13 cellular contexts compared by ENCODE assay signal in genomic region chr7:128137096-128137655, GRCh38.
DNase-seq lines count a peak whose midpoint lies in the region; ATAC-seq, FAIRE-seq and TF ChIP-seq lines count a peak whose summit lies in the region.
"Had no signal": no experiment of that assay in that cellular context is flagged by ENCODE, and none has a peak within 500 bp of the region (broad histone marks: within the 10 kb centered on the region; RNA-seq: fewer than 3 reads in every experiment).

No MANE protein-coding gene starts in this region.

- intact Hi-C loops in GM12878 (cut with micrococcal nuclease; ENCODE audit: unreplicated experiment) = loop anchor here (10.0 kb wide), 1 partner anchor 248 kb away; no protein-coding TSS in a partner anchor
- intact Hi-C loops in mucosa of descending colon (cut with DNase I, micrococcal nuclease) = loop anchor here in 1 of 2 donors (5.0 kb wide), 1 partner anchor 75 kb away; no protein-coding TSS in a partner anchor

- no peak overlapping the region for H3K9ac ChIP-seq in GM12878 (ENCODE audit: control insufficient read depth, insufficient read depth, low read length)
- no peak overlapping the region for H3K9ac ChIP-seq in endodermal cell (ENCODE audit: extremely low read depth, low read length, poor library complexity, severe bottlenecking)

- H3K4me3 Mint-ChIP-seq in activated CD4-positive, alpha-beta memory T cell treated with anti-CD3 and anti-CD28 coated beads, Interleukin-2, amount 10 ng/mL, durations not matched to agents 7 days and 5 days = no peak overlapping the region
- no peak overlapping the region for H3K4me3 Mint-ChIP-seq in endodermal cell

- no peak for TF ChIP-seq POLR2A in GM12878 (IDR thresholded peaks at IDR 0.05; ENCODE audit: low read depth, low read length)

- WGBS in GM12878 (ENCODE audit: insufficient coverage, insufficient replicate concordance, low lambda C conversion rate, missing lambda C conversion rate) = 57% methylated on average over 14 of the region's 14 CpGs
- 77 to 79% methylated on average over 11 to 14 of the region's 14 CpGs for WGBS in endodermal cell (ENCODE audit: insufficient coverage in 1 of 2, insufficient read length in 1 of 2), 2 experiments

- H3K27ac ChIP-seq in GM12878 (ENCODE audit: control insufficient read depth, insufficient read depth) (no peak overlapping the region), endodermal cell (ENCODE audit: low read depth, low read length) (no peak overlapping the region)
- H3K27ac ChIP-seq: testis had no signal

- H3K27me3 Mint-ChIP-seq in activated CD4-positive, alpha-beta memory T cell treated with anti-CD3 and anti-CD28 coated beads, Interleukin-2, amount 10 ng/mL, durations not matched to agents 7 days and 5 days = peaks cover 65% of the 10 kb centered on the region
- peaks cover 79% of the 10 kb centered on the region for H3K27me3 Mint-ChIP-seq in endodermal cell (ENCODE audit: insufficient read depth)

- no peaks in the 10 kb centered on the region for H3K9me3 ChIP-seq in GM12878 (replicated peaks; ENCODE audit: control insufficient read depth, insufficient read depth, low read length)
- no peaks in the 10 kb centered on the region for H3K9me3 ChIP-seq in mucosa of descending colon
- H3K9me3 ChIP-seq in endodermal cell (ENCODE audit: control insufficient read depth, low read length) = no peaks in the 10 kb centered on the region
- H3K9me3 ChIP-seq: testis had no signal

- no peak overlapping the region for H3K4me2 ChIP-seq in GM12878 (ENCODE audit: control insufficient read depth, insufficient read depth)

- H3K4me1 ChIP-seq in GM12878 (ENCODE audit: control insufficient read depth, insufficient read depth, low read length) (peaks cover 4% of the 10 kb centered on the region), mucosa of descending colon (ENCODE audit: low read depth) (peaks cover 16% of the 10 kb centered on the region), endodermal cell (ENCODE audit: control insufficient read depth, insufficient read depth, low read length) (no peaks in the 10 kb centered on the region)

- H2AFZ ChIP-seq in GM12878 (ENCODE audit: control insufficient read depth, low read depth, low read length) = no peak overlapping the region

- TF ChIP-seq RAD21 in GM12878 (IDR thresholded peaks at IDR 0.05; ENCODE audit: insufficient read depth, low read depth, low read length) = no peak

- no peaks in the 10 kb centered on the region for H3K79me2 ChIP-seq in GM12878 (ENCODE audit: control insufficient read depth, insufficient read depth, low read length)

- RAD21 ChIA-PET in GM12878 (lab: Charles Lee; ENCODE audit: unreplicated experiment) = interaction anchor here (4.4 kb wide), 1 partner anchor 71 kb away, joined by 73 read pairs; no protein-coding TSS in a partner anchor

- ATAC-seq in GM12878 (no peak), mucosa of descending colon (peak; percentile 20), esophagus mucosa (no peak)

- POLR2A ChIA-PET in GM12878 (lab: Charles Lee) = no interaction called here
- POLR2A ChIA-PET in activated CD4-positive, alpha-beta memory T cell treated with anti-CD3 and anti-CD28 coated beads, Interleukin-2, amount 10 ng/mL, durations not matched to agents 7 days and 5 days (lab: Charles Lee) = no interaction called here

- H3K9me3 Mint-ChIP-seq in activated CD4-positive, alpha-beta memory T cell treated with anti-CD3 and anti-CD28 coated beads, Interleukin-2, amount 10 ng/mL, durations not matched to agents 7 days and 5 days = no peaks in the 10 kb centered on the region
- peaks cover 9% of the 10 kb centered on the region for H3K9me3 Mint-ChIP-seq in endodermal cell

- no peaks in the 10 kb centered on the region for H4K20me1 ChIP-seq in GM12878 (ENCODE audit: control insufficient read depth, insufficient read depth)

- DNase-seq in COLO668 (lab: John Stamatoyannopoulos, UW; ENCODE audit: unreplicated experiment) (peak; percentile 17), HuH-7 (ENCODE audit: low spot score) (peak; percentile 66), GM12878 (ENCODE audit: low read depth, low spot score) (no peak), mucosa of descending colon (no peak), endodermal cell (no peak)
- no peak for DNase-seq in activated CD4-positive, alpha-beta memory T cell treated with anti-CD3 and anti-CD28 coated beads, Interleukin-2, amount 10 ng/mL, durations not matched to agents 7 days and 5 days
- DNase-seq in stimulated activated CD4-positive, alpha-beta T cell treated with anti-CD3 and anti-CD28 coated beads, Interleukin-2, amount 100 ng/mL, for 24 hours = no peak
- DNase-seq: activated CD4-positive, alpha-beta T cell treated with anti-CD3 and anti-CD28 coated beads, Interleukin-2, amount 50 U/mL, for 4 hours; glutamatergic neuron; NCI-H1105 treated with DMSO at 0.1 percent for 48 hours; testis had no signal

- no peak for FAIRE-seq in GM12878 (lab: Jason Lieb, UNC)
- FAIRE-seq: astrocyte had no signal

- H3K27me3 ChIP-seq in GM12878 (replicated peaks in 1 of 2; ENCODE audit: control insufficient read depth in 2 of 2, insufficient read depth in 2 of 2, low read length in 1 of 2) = peaks cover 9% of the 10 kb centered on the region in 2 experiments; a peak in 3 of 4 replicates
- peaks cover 79% of the 10 kb centered on the region for H3K27me3 ChIP-seq in endodermal cell (ENCODE audit: control insufficient read depth, insufficient read depth, low read length, poor library complexity, severe bottlenecking)
- H3K27me3 ChIP-seq: testis had no signal

- SMC1A ChIA-PET in GM12878 (lab: Charles Lee; ENCODE audit: uncharacterized antibody, unreplicated experiment) = interaction anchor here (2.1 to 3.2 kb wide), 2 partner anchors 72 kb away, joined by 7 to 34 read pairs; no protein-coding TSS in a partner anchor

- in situ Hi-C loops in GM12878 (cut with MboI) = loop anchor here (5.0 kb wide), 1 partner anchor 70 kb away; no protein-coding TSS in a partner anchor

- peaks cover 13% of the 10 kb centered on the region for H3K4me1 Mint-ChIP-seq in activated CD4-positive, alpha-beta memory T cell treated with anti-CD3 and anti-CD28 coated beads, Interleukin-2, amount 10 ng/mL, durations not matched to agents 7 days and 5 days
- peaks cover 7% of the 10 kb centered on the region for H3K4me1 Mint-ChIP-seq in endodermal cell

- CTCF ChIA-PET in GM12878 (lab: Yijun Ruan, JAX) = interaction anchor here (0.7 to 6.0 kb wide), 8 partner anchors 10 to 428 kb away, joined by 3 to 127 read pairs (median 4); no protein-coding TSS in a partner anchor
- CTCF ChIA-PET in activated CD4-positive, alpha-beta memory T cell treated with anti-CD3 and anti-CD28 coated beads, Interleukin-2, amount 10 ng/mL, durations not matched to agents 7 days and 5 days (lab: Charles Lee) = interaction anchor here (1.3 to 6.6 kb wide), 2 partner anchors 61 to 72 kb away, joined by 5 to 129 read pairs; no protein-coding TSS in a partner anchor

- no peaks in the 10 kb centered on the region for H3K36me3 Mint-ChIP-seq in activated CD4-positive, alpha-beta memory T cell treated with anti-CD3 and anti-CD28 coated beads, Interleukin-2, amount 10 ng/mL, durations not matched to agents 7 days and 5 days (ENCODE audit: low read depth)
- H3K36me3 Mint-ChIP-seq in endodermal cell (ENCODE audit: low read depth) = no peaks in the 10 kb centered on the region

- TF ChIP-seq CTCF in GM12878 (IDR thresholded peaks at IDR 0.05 in 2 of 3, conservative IDR thresholded peaks at IDR 0.05 in 1 of 3; ENCODE audit: control insufficient read depth in 2 of 3, extremely low read depth in 1 of 3, insufficient read depth in 1 of 3, low read depth in 3 of 3, low read length in 3 of 3) (no peak), mucosa of descending colon (IDR thresholded peaks at IDR 0.05) (no peak), endodermal cell (conservative IDR thresholded peaks at IDR 0.05) (no peak)

- no peak for TF ChIP-seq EP300 in GM12878 (IDR thresholded peaks at IDR 0.05; ENCODE audit: borderline replicate concordance in 1 of 2, control insufficient read depth in 1 of 2, low read depth in 2 of 2, low read length in 2 of 2)

- BruUV-seq in GM12878 (replicated peaks; lab: Mats Ljungman, UMichigan) = no TSS peak

- no peaks in the 10 kb centered on the region for H3K36me3 ChIP-seq in GM12878 (ENCODE audit: control insufficient read depth in 2 of 2, insufficient read depth in 2 of 2, low read length in 1 of 2)
- no peaks in the 10 kb centered on the region for H3K36me3 ChIP-seq in mucosa of descending colon (ENCODE audit: low read depth)
- H3K36me3 ChIP-seq in endodermal cell (ENCODE audit: control insufficient read depth, insufficient read depth, low read length) = no peaks in the 10 kb centered on the region

- no peak overlapping the region for H3K27ac Mint-ChIP-seq in activated CD4-positive, alpha-beta memory T cell treated with anti-CD3 and anti-CD28 coated beads, Interleukin-2, amount 10 ng/mL, durations not matched to agents 7 days and 5 days
- no peak overlapping the region for H3K27ac Mint-ChIP-seq in endodermal cell

- H3K4me3 ChIP-seq in GM12878 (no peak overlapping the region), mucosa of descending colon (no peak overlapping the region), endodermal cell (ENCODE audit: low read length) (no peak overlapping the region)

TF ChIP-seq in GM12878, 131 proteins besides CTCF, POLR2A, EP300 and RAD21:
- TF ChIP-seq BCL3 (IDR thresholded peaks at IDR 0.05; ENCODE audit: borderline replicate concordance, insufficient read depth, low read depth, low read length, poor library complexity, severe bottlenecking) = peak; percentile 25
- TF ChIP-seq IKZF1 (conservative IDR thresholded peaks at IDR 0.05) = no peak

Comparison
In these comparisons a context has a peak if more than half of its experiments do, and no peak if none do; other contexts are left out.
1. DNase-seq: peak in COLO668 (single experiment) and HuH-7 (single experiment); none in GM12878 (single experiment), mucosa of descending colon (0 of 3), activated CD4-positive, alpha-beta memory T cell treated with anti-CD3 and anti-CD28 coated beads, Interleukin-2, amount 10 ng/mL, durations not matched to agents 7 days and 5 days (single experiment), endodermal cell (single experiment) and stimulated activated CD4-positive, alpha-beta T cell treated with anti-CD3 and anti-CD28 coated beads, Interleukin-2, amount 100 ng/mL, for 24 hours (0 of 2).